ENCODE assay signal across 20 cellular contexts in the genomic region with DNA sequence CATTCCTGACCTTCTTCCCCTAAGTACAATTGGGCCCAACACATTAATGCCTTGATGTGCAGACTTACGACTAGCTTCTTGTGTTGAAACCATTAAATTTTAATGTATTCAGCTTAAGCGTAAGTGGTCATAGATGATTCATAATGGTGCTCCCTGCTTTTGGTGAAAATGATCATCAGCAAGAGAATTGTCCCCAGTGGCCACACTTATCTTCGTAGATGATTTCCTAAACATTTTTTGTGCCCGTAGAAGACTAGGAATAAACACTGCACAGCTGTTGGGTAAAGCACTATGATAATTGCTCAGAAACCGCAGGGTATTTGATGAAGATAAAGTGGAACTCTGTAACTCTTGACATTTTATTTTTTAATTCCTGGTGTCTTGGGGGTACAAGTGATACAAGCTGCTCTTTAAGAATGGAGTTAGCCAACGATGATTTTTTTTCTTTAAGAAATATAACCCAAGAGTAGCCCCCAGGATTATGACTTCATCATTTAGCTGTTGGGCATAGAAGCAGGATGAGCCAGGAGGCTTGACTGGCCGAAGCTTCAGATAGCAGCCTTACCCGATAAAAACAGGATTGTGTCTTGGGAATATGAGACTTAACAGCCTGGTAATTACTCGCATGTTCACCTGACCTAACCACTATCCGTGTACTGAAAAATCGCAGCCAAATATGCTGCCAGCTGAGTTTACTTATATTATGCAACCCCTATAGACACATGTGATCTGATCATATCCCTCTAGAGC.
DNase-seq lines count a peak whose midpoint lies in the region; ATAC-seq and TF ChIP-seq lines count a peak whose summit lies in the region.
"Had no signal": no experiment of that assay in that cellular context is flagged by ENCODE, and none has a peak within 500 bp of the region (broad histone marks: within the 10 kb centered on the region; RNA-seq: fewer than 3 reads in every experiment).

No MANE protein-coding gene starts in this region.

- CTCF ChIA-PET in HEK293 (lab: Yijun Ruan, JAX) = no interaction called here
- CTCF ChIA-PET in activated CD8-positive, alpha-beta T cell treated with anti-CD3 and anti-CD28 coated beads, Interleukin-2, amount 10 ng/mL, durations not matched to agents 7 days and 5 days (lab: Charles Lee) = no interaction called here

- H3K14ac ChIP-seq in trophoblast cell (ENCODE audit: low read length) = no peak overlapping the region

- no peak overlapping the region for H3K23ac ChIP-seq in trophoblast cell (ENCODE audit: low read length)

- no peak overlapping the region for H4K91ac ChIP-seq in trophoblast cell (ENCODE audit: low read depth, low read length)

- no peak overlapping the region for H4K8ac ChIP-seq in trophoblast cell (ENCODE audit: low read depth, low read length)

- no peaks in the 10 kb centered on the region for H3K36me3 ChIP-seq in HEK293 (ENCODE audit: control insufficient read depth in 2 of 2, insufficient read depth in 1 of 2, low read length in 2 of 2)
- no peaks in the 10 kb centered on the region for H3K36me3 ChIP-seq in trophoblast cell (ENCODE audit: control insufficient read depth in 1 of 2, insufficient read depth in 2 of 2, low read length in 2 of 2)
- H3K36me3 ChIP-seq: BLaER1 treated with 17β-estradiol and CSF1 and Interleukin-3, amounts not matched to agents 10 nM and 100 nM had no signal

- DNase-seq in NCI-H187 (lab: John Stamatoyannopoulos, UW) (peak; percentile 34 to 38), NCI-H2171 treated with DMSO at 0.1 percent for 48 hours (lab: John Stamatoyannopoulos, UW) (peak; percentile 57), trophoblast cell (peak; percentile 25 to 84), foreskin melanocyte (no peak), NCI-H774 (lab: John Stamatoyannopoulos, UW) (no peak)
- DNase-seq in activated CD8-positive, alpha-beta T cell treated with anti-CD3 and anti-CD28 coated beads, Interleukin-2, amount 10 ng/mL, durations not matched to agents 7 days and 5 days = no peak
- DNase-seq: Caco-2; CD4-positive, alpha-beta memory T cell; DMS153; IMR-90; NCI-H1930; NCI-H446 treated with DMSO at 0.1 percent for 48 hours; NCI-H526 treated with DMSO at 0.1 percent for 48 hours; NK-92 treated with Interleukin-12 subunit alpha and Interleukin-12 subunit beta, amount 100 ng/mL, for 24 hours; SIG-M5 had no signal

- no peak overlapping the region for H3K18ac ChIP-seq in trophoblast cell (ENCODE audit: low read length)

- no peak overlapping the region for H3K4ac ChIP-seq in trophoblast cell (ENCODE audit: low read depth, low read length)

- no peak overlapping the region for H4K12ac ChIP-seq in trophoblast cell (ENCODE audit: low read depth, low read length)

- no peaks in the 10 kb centered on the region for H3K9me3 ChIP-seq in HEK293 (ENCODE audit: control insufficient read depth, insufficient read depth, low read depth, low read length)
- H3K9me3 ChIP-seq in trophoblast cell (ENCODE audit: insufficient read depth, low read depth, low read length) = no peaks in the 10 kb centered on the region
- H3K9me3 ChIP-seq: BLaER1 treated with 17β-estradiol and CSF1 and Interleukin-3, amounts not matched to agents 10 nM and 100 nM; Caco-2 had no signal

- peak overlapping the region; percentile 48; the same call in 1 of the 2 replicates for H3K27ac ChIP-seq in HEK293 (ENCODE audit: extremely low read depth, low read depth, low read length)
- no peak overlapping the region for H3K27ac ChIP-seq in trophoblast cell (ENCODE audit: low read depth, low read length)
- H3K27ac ChIP-seq: BLaER1 treated with 17β-estradiol and CSF1 and Interleukin-3, amounts not matched to agents 10 nM and 100 nM; KMS-11 had no signal

- H3K79me2 ChIP-seq in trophoblast cell (ENCODE audit: control insufficient read depth, insufficient read depth, low read length, poor library complexity) = no peaks in the 10 kb centered on the region

- no peak for TF ChIP-seq CTCF in HEK293 (tag by site-specific recombination; IDR thresholded peaks at IDR 0.05)

- no peaks in the 10 kb centered on the region for H3K4me1 Mint-ChIP-seq in activated CD8-positive, alpha-beta T cell treated with anti-CD3 and anti-CD28 coated beads, Interleukin-2, amount 10 ng/mL, durations not matched to agents 7 days and 5 days (ENCODE audit: low read depth)
- H3K4me1 Mint-ChIP-seq: CD4-positive, alpha-beta memory T cell had no signal

- no peak overlapping the region for H2AK5ac ChIP-seq in trophoblast cell (ENCODE audit: low read length)

- H3K4me3 ChIP-seq in HEK293 (ENCODE audit: low read depth, low read length) = no peak overlapping the region
- H3K4me3 ChIP-seq in trophoblast cell (ENCODE audit: low read depth, low read length) = no peak overlapping the region
- H3K4me3 ChIP-seq: BLaER1 treated with 17β-estradiol and CSF1 and Interleukin-3, amounts not matched to agents 10 nM and 100 nM had no signal

- H3K27ac Mint-ChIP-seq in activated CD8-positive, alpha-beta T cell treated with anti-CD3 and anti-CD28 coated beads, Interleukin-2, amount 10 ng/mL, durations not matched to agents 7 days and 5 days = no peak overlapping the region
- H3K27ac Mint-ChIP-seq: CD4-positive, alpha-beta memory T cell had no signal

- H3K4me1 ChIP-seq in HEK293 (ENCODE audit: control insufficient read depth, insufficient read depth, low read length) (peaks cover 19% of the 10 kb centered on the region), trophoblast cell (ENCODE audit: control insufficient read depth in 1 of 2, insufficient read depth in 2 of 2, low read length in 2 of 2) (no peaks in the 10 kb centered on the region)
- H3K4me1 ChIP-seq: BLaER1 treated with 17β-estradiol and CSF1 and Interleukin-3, amounts not matched to agents 10 nM and 100 nM; Caco-2 had no signal

- H3K4me2 ChIP-seq in trophoblast cell (ENCODE audit: low read length) = no peak overlapping the region
- H3K4me2 ChIP-seq: BLaER1 treated with 17β-estradiol and CSF1 and Interleukin-3, amounts not matched to agents 10 nM and 100 nM; KMS-11 had no signal

- no peaks in the 10 kb centered on the region for H3K9me3 Mint-ChIP-seq in activated CD8-positive, alpha-beta T cell treated with anti-CD3 and anti-CD28 coated beads, Interleukin-2, amount 10 ng/mL, durations not matched to agents 7 days and 5 days (ENCODE audit: insufficient read depth)

- H3K9ac ChIP-seq in trophoblast cell (ENCODE audit: low read length) = no peak overlapping the region
- H3K9ac ChIP-seq: BLaER1 treated with 17β-estradiol and CSF1 and Interleukin-3, amounts not matched to agents 10 nM and 100 nM; KMS-11 had no signal

- no peak overlapping the region for H2AFZ ChIP-seq in trophoblast cell (ENCODE audit: insufficient read depth, low read length, poor library complexity)

- H2BK12ac ChIP-seq in trophoblast cell (ENCODE audit: low read length) = no peak overlapping the region

- no peak overlapping the region for H3K4me3 Mint-ChIP-seq in activated CD8-positive, alpha-beta T cell treated with anti-CD3 and anti-CD28 coated beads, Interleukin-2, amount 10 ng/mL, durations not matched to agents 7 days and 5 days
- H3K4me3 Mint-ChIP-seq: CD4-positive, alpha-beta memory T cell had no signal

- POLR2A ChIA-PET in HEK293 (lab: Yijun Ruan, JAX) = no interaction called here
- POLR2A ChIA-PET in activated CD8-positive, alpha-beta T cell treated with anti-CD3 and anti-CD28 coated beads, Interleukin-2, amount 10 ng/mL, durations not matched to agents 7 days and 5 days (lab: Charles Lee) = no interaction called here

- no peak for ATAC-seq in activated CD8-positive, alpha-beta T cell treated with anti-CD3 and anti-CD28 coated beads, Interleukin-2, amount 10 ng/mL, durations not matched to agents 7 days and 5 days
- no peak for ATAC-seq in HG03432 (IDR thresholded peaks at IDR 0.05; ENCODE audit: unreplicated experiment)
- ATAC-seq: SK-N-SH treated with all-trans-retinoic acid at 6 μM for 48 hours had no signal

- H3K36me3 Mint-ChIP-seq in activated CD8-positive, alpha-beta T cell treated with anti-CD3 and anti-CD28 coated beads, Interleukin-2, amount 10 ng/mL, durations not matched to agents 7 days and 5 days (ENCODE audit: low read depth) = no peaks in the 10 kb centered on the region

- H3K27me3 ChIP-seq in trophoblast cell (ENCODE audit: insufficient read depth, low read length) = no peaks in the 10 kb centered on the region
- H3K27me3 ChIP-seq: BLaER1 treated with 17β-estradiol and CSF1 and Interleukin-3, amounts not matched to agents 10 nM and 100 nM had no signal

- no peak overlapping the region for H2BK5ac ChIP-seq in trophoblast cell (ENCODE audit: low read depth, low read length, poor library complexity)

- no peaks in the 10 kb centered on the region for H3K27me3 Mint-ChIP-seq in activated CD8-positive, alpha-beta T cell treated with anti-CD3 and anti-CD28 coated beads, Interleukin-2, amount 10 ng/mL, durations not matched to agents 7 days and 5 days (ENCODE audit: low read depth)
- H3K27me3 Mint-ChIP-seq: CD4-positive, alpha-beta memory T cell had no signal

- WGBS in trophoblast cell (ENCODE audit: extremely low coverage, insufficient coverage, insufficient read length) = no CpG with 5 or more reads among the region's 11 CpGs

- no peak overlapping the region for H2BK120ac ChIP-seq in trophoblast cell (ENCODE audit: insufficient read depth, low read length, poor library complexity)

- H3K79me1 ChIP-seq in trophoblast cell (ENCODE audit: low read length) = no peaks in the 10 kb centered on the region

TF ChIP-seq in HEK293, 187 proteins besides CTCF, POLR2A, EP300 and RAD21:
- peak; percentile 46; the same call in 1 of the 2 replicates for TF ChIP-seq OSR2 (tag by site-specific recombination; IDR thresholded peaks at IDR 0.05)
- TF ChIP-seq WT1 (tag by site-specific recombination; IDR thresholded peaks at IDR 0.05) = peak; percentile 31; the same call in 1 of the 2 replicates
- no peak for TF ChIP-seq ZNF114 (tag by site-specific recombination; IDR thresholded peaks at IDR 0.05)
- 0 out of 2 replicates have a peak, but pooled peaks have one; percentile 15 for TF ChIP-seq ZNF629 (tag by site-specific recombination; IDR thresholded peaks at IDR 0.05)
- no peak for TF ChIP-seq ZNF610 (tag by site-specific recombination; IDR thresholded peaks at IDR 0.05; ENCODE audit: borderline replicate concordance)
TF ChIP-seq in HEK293: peak in this region for 3.

Comparison
In these comparisons a context has a peak if more than half of its experiments do, and no peak if none do; other contexts are left out.
1. DNase-seq: peak in NCI-H187 (2 of 2), NCI-H2171 treated with DMSO at 0.1 percent for 48 hours (single experiment) and trophoblast cell (2 of 2); none in foreskin melanocyte (single experiment), activated CD8-positive, alpha-beta T cell treated with anti-CD3 and anti-CD28 coated beads, Interleukin-2, amount 10 ng/mL, durations not matched to agents 7 days and 5 days (single experiment) and NCI-H774 (single experiment).